Comparison of ENCODE assay signal across 1 cellular context in genomic region chr5:5330723-5331530, GRCh38.
TF ChIP-seq lines count a peak whose summit lies in the region.

No MANE protein-coding gene starts in this region.

TF ChIP-seq in GM23338, 12 proteins besides CTCF, POLR2A, EP300 and RAD21:
- TF ChIP-seq ZNF462 (CRISPR knock-in tag; IDR thresholded peaks at IDR 0.05) (no peak), EZH2 (IDR thresholded peaks at IDR 0.05; ENCODE audit: low read depth, unreplicated experiment) (no peak), CREB1 (CRISPR knock-in tag; IDR thresholded peaks at IDR 0.05; ENCODE audit: low read depth) (no peak), EZH2phosphoT487 (IDR thresholded peaks at IDR 0.05; ENCODE audit: unreplicated experiment) (no peak), JUNB (IDR thresholded peaks at IDR 0.05; ENCODE audit: unreplicated experiment) (no peak), NANOG (IDR thresholded peaks at IDR 0.05; ENCODE audit: borderline replicate concordance) (no peak), ZNF331 (CRISPR knock-in tag; IDR thresholded peaks at IDR 0.05; ENCODE audit: low read depth) (no peak), POLR2AphosphoS5 (IDR thresholded peaks at IDR 0.05; ENCODE audit: low read depth) (no peak), ZNF114 (CRISPR knock-in tag; IDR thresholded peaks at IDR 0.05) (no peak), STAT1 (IDR thresholded peaks at IDR 0.05; ENCODE audit: unreplicated experiment) (no peak), ETS1 (IDR thresholded peaks at IDR 0.05) (no peak)
- TF ChIP-seq, protein P1, sequence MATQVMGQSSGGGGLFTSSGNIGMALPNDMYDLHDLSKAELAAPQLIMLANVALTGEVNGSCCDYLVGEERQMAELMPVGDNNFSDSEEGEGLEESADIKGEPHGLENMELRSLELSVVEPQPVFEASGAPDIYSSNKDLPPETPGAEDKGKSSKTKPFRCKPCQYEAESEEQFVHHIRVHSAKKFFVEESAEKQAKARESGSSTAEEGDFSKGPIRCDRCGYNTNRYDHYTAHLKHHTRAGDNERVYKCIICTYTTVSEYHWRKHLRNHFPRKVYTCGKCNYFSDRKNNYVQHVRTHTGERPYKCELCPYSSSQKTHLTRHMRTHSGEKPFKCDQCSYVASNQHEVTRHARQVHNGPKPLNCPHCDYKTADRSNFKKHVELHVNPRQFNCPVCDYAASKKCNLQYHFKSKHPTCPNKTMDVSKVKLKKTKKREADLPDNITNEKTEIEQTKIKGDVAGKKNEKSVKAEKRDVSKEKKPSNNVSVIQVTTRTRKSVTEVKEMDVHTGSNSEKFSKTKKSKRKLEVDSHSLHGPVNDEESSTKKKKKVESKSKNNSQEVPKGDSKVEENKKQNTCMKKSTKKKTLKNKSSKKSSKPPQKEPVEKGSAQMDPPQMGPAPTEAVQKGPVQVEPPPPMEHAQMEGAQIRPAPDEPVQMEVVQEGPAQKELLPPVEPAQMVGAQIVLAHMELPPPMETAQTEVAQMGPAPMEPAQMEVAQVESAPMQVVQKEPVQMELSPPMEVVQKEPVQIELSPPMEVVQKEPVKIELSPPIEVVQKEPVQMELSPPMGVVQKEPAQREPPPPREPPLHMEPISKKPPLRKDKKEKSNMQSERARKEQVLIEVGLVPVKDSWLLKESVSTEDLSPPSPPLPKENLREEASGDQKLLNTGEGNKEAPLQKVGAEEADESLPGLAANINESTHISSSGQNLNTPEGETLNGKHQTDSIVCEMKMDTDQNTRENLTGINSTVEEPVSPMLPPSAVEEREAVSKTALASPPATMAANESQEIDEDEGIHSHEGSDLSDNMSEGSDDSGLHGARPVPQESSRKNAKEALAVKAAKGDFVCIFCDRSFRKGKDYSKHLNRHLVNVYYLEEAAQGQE (IDR thresholded peaks at IDR 0.05; ENCODE audit: unreplicated experiment) = no peak
